Comparison of ENCODE assay signal across 16 cellular contexts in genomic region chr4:153622778-153623240, GRCh38.
DNase-seq lines count a peak whose midpoint lies in the region; ATAC-seq and TF ChIP-seq lines count a peak whose summit lies in the region.
"Had no signal": no experiment of that assay in that cellular context is flagged by ENCODE, and none has a peak within 500 bp of the region (broad histone marks: within the 10 kb centered on the region; RNA-seq: fewer than 3 reads in every experiment).

No MANE protein-coding gene starts in this region.

- WGBS in heart left ventricle, 4 donors = 57 to 65% (median 63%) methylated on average over 8 to 12 of the region's 12 CpGs
- WGBS in mesenchymal stem cell = 86% methylated on average over 12 of the region's 12 CpGs

- intact Hi-C loops in heart left ventricle (cut with DNase I) (no loop called here), left ventricle myocardium inferior (cut with micrococcal nuclease) (no loop called here), upper lobe of right lung (cut with DNase I) (no loop called here)

- H3K27me3 ChIP-seq in heart left ventricle (no peaks in the 10 kb centered on the region), left ventricle myocardium inferior (ENCODE audit: low read depth) (no peaks in the 10 kb centered on the region), upper lobe of right lung (no peaks in the 10 kb centered on the region), mesenchymal stem cell (ENCODE audit: control insufficient read depth in 1 of 2, insufficient read depth in 1 of 2, low read length in 2 of 2) (no peaks in the 10 kb centered on the region)

- peaks cover 11% of the 10 kb centered on the region for H3K4me1 Mint-ChIP-seq in T-helper 17 cell
- H3K4me1 Mint-ChIP-seq in naive B cell = peaks cover 5 to 21% (median 12%) of the 10 kb centered on the region in 3 donors

- no peak overlapping the region for H2BK15ac ChIP-seq in mesenchymal stem cell (ENCODE audit: low read depth, poor library complexity, severe bottlenecking)

- H3K4me1 ChIP-seq in heart left ventricle (peaks cover 0 to 36% (median 0%) of the 10 kb centered on the region in 12 donors), left ventricle myocardium inferior (no peaks in the 10 kb centered on the region), upper lobe of right lung (no peaks in the 10 kb centered on the region), mesenchymal stem cell (ENCODE audit: control insufficient read depth, insufficient read depth, low read depth, low read length) (peaks cover 1% of the 10 kb centered on the region)

- no peak overlapping the region for H3K23ac ChIP-seq in mesenchymal stem cell (ENCODE audit: low read length in 2 of 2)

- H3K9me3 ChIP-seq in heart left ventricle (no peaks in the 10 kb centered on the region), left ventricle myocardium inferior (replicated peaks) (no peaks in the 10 kb centered on the region), T-helper 17 cell (ENCODE audit: control insufficient read depth, low read length, poor library complexity, severe bottlenecking) (no peaks in the 10 kb centered on the region), upper lobe of right lung (no peaks in the 10 kb centered on the region), mesenchymal stem cell (ENCODE audit: control insufficient read depth, low read length) (no peaks in the 10 kb centered on the region)

- no peak overlapping the region for H2AK5ac ChIP-seq in mesenchymal stem cell (ENCODE audit: low read length, severe bottlenecking)

- H3K36me3 ChIP-seq in heart left ventricle (peaks cover 0 to 99% (median 86%) of the 10 kb centered on the region in 9 donors), left ventricle myocardium inferior (peaks cover 80% of the 10 kb centered on the region), upper lobe of right lung (peaks cover 71% of the 10 kb centered on the region), mesenchymal stem cell (ENCODE audit: control insufficient read depth in 1 of 2, insufficient read depth in 2 of 2, low read depth in 1 of 2, low read length in 2 of 2) (peaks cover 22 to 24% of the 10 kb centered on the region in 2 experiments)

- ATAC-seq in heart left ventricle (peak in 3 of 4 donors; percentile 22 to 52 (median 31)), T-helper 17 cell (no peak), naive B cell (ENCODE audit: low read depth in 2 of 2) (no peak), upper lobe of right lung (peak; percentile 41)
- ATAC-seq: left colon, natural killer cell had no signal

- H2AFZ ChIP-seq in mesenchymal stem cell (ENCODE audit: low read depth, low read length) = no peak overlapping the region

- no peak overlapping the region for H3K4me3 ChIP-seq in heart left ventricle
- no peak overlapping the region for H3K4me3 ChIP-seq in left ventricle myocardium inferior
- H3K4me3 ChIP-seq in upper lobe of right lung = no peak overlapping the region
- no peak overlapping the region for H3K4me3 ChIP-seq in mesenchymal stem cell (ENCODE audit: insufficient read depth in 1 of 2, low read depth in 1 of 2, low read length in 2 of 2)

- H3K4me3 Mint-ChIP-seq in T-helper 17 cell = no peak overlapping the region
- H3K4me3 Mint-ChIP-seq in naive B cell = no peak overlapping the region
- H3K4me3 Mint-ChIP-seq: natural killer cell had no signal

- TF ChIP-seq CTCF in heart left ventricle (IDR thresholded peaks at IDR 0.05) (no peak), left ventricle myocardium inferior (IDR thresholded peaks at IDR 0.05; ENCODE audit: borderline replicate concordance) (no peak), upper lobe of right lung (IDR thresholded peaks at IDR 0.05) (no peak)

- H3K79me1 ChIP-seq in mesenchymal stem cell (replicated peaks; ENCODE audit: low read length, poor library complexity, severe bottlenecking) = no peaks in the 10 kb centered on the region

- peak overlapping the region; percentile 16 for H3K27ac Mint-ChIP-seq in T-helper 17 cell
- peak overlapping the region in 4 of 6 donors; percentile 56 to 84 (median 65) for H3K27ac Mint-ChIP-seq in naive B cell

- H2BK120ac ChIP-seq in mesenchymal stem cell (ENCODE audit: low read depth, low read length) = no peak overlapping the region

- H4K91ac ChIP-seq in mesenchymal stem cell (ENCODE audit: low read length) = no peak overlapping the region

- no peak overlapping the region for H3K9ac ChIP-seq in mesenchymal stem cell (ENCODE audit: low read length)

- H3K4ac ChIP-seq in mesenchymal stem cell (ENCODE audit: low read depth in 1 of 2, low read length in 2 of 2) = no peak overlapping the region

- no peak for TF ChIP-seq POLR2A in heart left ventricle (IDR thresholded peaks at IDR 0.05)

- peak overlapping the region in 1 of 12 donors; percentile 9 for H3K27ac ChIP-seq in heart left ventricle
- H3K27ac ChIP-seq in left ventricle myocardium inferior (replicated peaks) = no peak overlapping the region
- H3K27ac ChIP-seq in upper lobe of right lung = no peak overlapping the region
- H3K27ac ChIP-seq in mesenchymal stem cell (ENCODE audit: low read length, poor library complexity, severe bottlenecking) = no peak overlapping the region
- H3K27ac ChIP-seq: VCaP had no signal

- no peak overlapping the region for H3K18ac ChIP-seq in mesenchymal stem cell (ENCODE audit: low read depth in 1 of 2, low read length in 2 of 2)

- H2BK12ac ChIP-seq in mesenchymal stem cell (ENCODE audit: low read length in 2 of 2) = no peak overlapping the region

- DNase-seq in heart left ventricle (no peak), left ventricle myocardium inferior (no peak), T-helper 17 cell (no peak), naive B cell (no peak), upper lobe of right lung (no peak), SHP77 treated with DMSO at 0.1 percent for 48 hours (lab: John Stamatoyannopoulos, UW) (no peak), glomerular visceral epithelial cell (ENCODE audit: extremely low spot score) (no peak), mesenchymal stem cell (no peak)
- DNase-seq: activated T-cell treated with anti-CD3 and anti-CD28 coated beads for 4 hours; GOT3; left colon; natural killer cell; NCI-H2171; NK-92 treated with Interleukin-12 subunit alpha and Interleukin-12 subunit beta, amount 100 ng/mL, for 24 hours; stimulated activated CD4-positive, alpha-beta T cell treated with anti-CD3 and anti-CD28 coated beads, Interleukin-4, amount 100 ng/mL, for 4 hours had no signal

- H3K27me3 Mint-ChIP-seq in T-helper 17 cell (no peaks in the 10 kb centered on the region), naive B cell (no peaks in the 10 kb centered on the region)

- H3K9me3 Mint-ChIP-seq in naive B cell = no peaks in the 10 kb centered on the region
- H3K9me3 Mint-ChIP-seq: natural killer cell had no signal

- H3K36me3 Mint-ChIP-seq in T-helper 17 cell (ENCODE audit: low read depth) (peaks cover 15% of the 10 kb centered on the region), naive B cell (peaks cover 35 to 39% of the 10 kb centered on the region in 2 donors)

- H3K14ac ChIP-seq in mesenchymal stem cell (ENCODE audit: low read length in 2 of 2) = no peak overlapping the region

- H2BK5ac ChIP-seq in mesenchymal stem cell (ENCODE audit: low read depth, low read length, poor library complexity, severe bottlenecking) = no peak overlapping the region

- H4K8ac ChIP-seq in mesenchymal stem cell (ENCODE audit: low read length) = no peak overlapping the region

- H3K4me2 ChIP-seq in mesenchymal stem cell (ENCODE audit: low read length, poor library complexity, severe bottlenecking) = no peak overlapping the region

Comparison
In these comparisons a context has a peak if more than half of its experiments do, and no peak if none do; other contexts are left out.
1. ATAC-seq: peak in heart left ventricle (3 of 4) and upper lobe of right lung (single experiment); none in T-helper 17 cell (single experiment) and naive B cell (0 of 2).